Comparison of ENCODE assay signal across 1 cellular context in genomic region chr2:197992482-197993133, GRCh38.
TF ChIP-seq lines count a peak whose summit lies in the region.

No MANE protein-coding gene starts in this region.

TF ChIP-seq in GM12878, 131 proteins besides CTCF, POLR2A, EP300 and RAD21 (continued from another document):
- TF ChIP-seq PBX3 (IDR thresholded peaks at IDR 0.05; ENCODE audit: insufficient replicate concordance, low read depth, low read length) (no peak), NFXL1 (IDR thresholded peaks at IDR 0.05; ENCODE audit: borderline replicate concordance) (no peak), TBL1XR1 (IDR thresholded peaks at IDR 0.05; ENCODE audit: low read depth, low read length) (no peak), SMARCA5 (IDR thresholded peaks at IDR 0.05) (no peak), NR2C2 (IDR thresholded peaks at IDR 0.05; ENCODE audit: borderline replicate concordance, control insufficient read depth, insufficient read length, low read depth) (no peak), BMI1 (IDR thresholded peaks at IDR 0.05; ENCODE audit: borderline replicate concordance) (peak; percentile 35; the same call in 1 of the 2 replicates), E2F8 (IDR thresholded peaks at IDR 0.05; ENCODE audit: low read depth, partially characterized antibody) (no peak), PRDM15 (CRISPR knock-in tag; IDR thresholded peaks at IDR 0.05) (no peak), LARP7 (IDR thresholded peaks at IDR 0.05) (no peak), CBX5 (IDR thresholded peaks at IDR 0.05; ENCODE audit: low read depth) (no peak), SUPT20H (IDR thresholded peaks at IDR 0.05; ENCODE audit: borderline replicate concordance, control insufficient read depth, low read depth, low read length) (no peak), RCOR1 (conservative IDR thresholded peaks at IDR 0.05; ENCODE audit: low read depth, low read length) (no peak), ESRRA (IDR thresholded peaks at IDR 0.05; ENCODE audit: low read length) (no peak), YY1 (IDR thresholded peaks at IDR 0.05; ENCODE audit: low read depth, low read length) (0 out of 2 replicates have a peak, but pooled peaks have one; percentile 13), MYC (IDR thresholded peaks at IDR 0.05; ENCODE audit: insufficient read depth, insufficient read length, insufficient replicate concordance, low read length, severe bottlenecking) (no peak), TCF7 (IDR thresholded peaks at IDR 0.05; ENCODE audit: borderline replicate concordance) (no peak), IRF3 (IDR thresholded peaks at IDR 0.05) (no peak), RB1 (IDR thresholded peaks at IDR 0.05; ENCODE audit: borderline replicate concordance) (no peak), RUNX3 (IDR thresholded peaks at IDR 0.05; ENCODE audit: low read length) (peak; percentile 35; the same call in 1 of the 2 replicates), MEF2B (IDR thresholded peaks at IDR 0.05; ENCODE audit: partially characterized antibody, poor library complexity, severe bottlenecking) (no peak), ZBED1 (IDR thresholded peaks at IDR 0.05; ENCODE audit: borderline replicate concordance) (no peak), EED (IDR thresholded peaks at IDR 0.05; ENCODE audit: low read depth) (no peak), ZNF207 (IDR thresholded peaks at IDR 0.05; ENCODE audit: borderline replicate concordance) (no peak), ZNF687 (IDR thresholded peaks at IDR 0.05) (0 out of 2 replicates have a peak, but pooled peaks have one; percentile 56), ELK1 (IDR thresholded peaks at IDR 0.05; ENCODE audit: low read depth, low read length) (no peak), STAT1 (conservative IDR thresholded peaks at IDR 0.05) (no peak), KAT2A (conservative IDR thresholded peaks at IDR 0.05; ENCODE audit: control insufficient read depth, low read depth, low read length) (no peak), EZH2 (IDR thresholded peaks at IDR 0.05; ENCODE audit: borderline replicate concordance, control insufficient read depth, low read depth, low read length) (no peak), NRF1 (conservative IDR thresholded peaks at IDR 0.05; ENCODE audit: low read depth, low read length) (no peak)
